ENCODE assay signal across 12 cellular contexts in genomic region chr21:14869984-14870840, GRCh38.
DNase-seq lines count a peak whose midpoint lies in the region; ATAC-seq and TF ChIP-seq lines count a peak whose summit lies in the region.
"Had no signal": no experiment of that assay in that cellular context is flagged by ENCODE, and none has a peak within 500 bp of the region (broad histone marks: within the 10 kb centered on the region; RNA-seq: fewer than 3 reads in every experiment).

No MANE protein-coding gene starts in this region.

- H3K4me3 ChIP-seq in LNCaP clone FGC (ENCODE audit: low read depth, low read length) (peak overlapping the region; percentile 17), trophoblast cell (ENCODE audit: low read depth, low read length) (no peak overlapping the region)
- H3K4me3 ChIP-seq: A549, left lung had no signal

- H3K36me3 ChIP-seq in trophoblast cell (ENCODE audit: control insufficient read depth in 1 of 2, insufficient read depth in 2 of 2, low read length in 2 of 2) = no peaks in the 10 kb centered on the region
- H3K36me3 ChIP-seq: left lung had no signal

- H3K23ac ChIP-seq in trophoblast cell (ENCODE audit: low read length) = no peak overlapping the region

- no peak overlapping the region for H2BK12ac ChIP-seq in trophoblast cell (ENCODE audit: low read length)

- no peak overlapping the region for H3K4ac ChIP-seq in trophoblast cell (ENCODE audit: low read depth, low read length)

- WGBS in trophoblast cell (ENCODE audit: extremely low coverage, insufficient coverage, insufficient read length) = no CpG with 5 or more reads among the region's 5 CpGs

- TF ChIP-seq CTCF in LNCaP clone FGC (IDR thresholded peaks at IDR 0.05; ENCODE audit: control insufficient read depth, extremely low read depth, insufficient read depth) = no peak

- no peak overlapping the region for H3K14ac ChIP-seq in trophoblast cell (ENCODE audit: low read length)

- peak overlapping the region; percentile 64 for H3K27ac ChIP-seq in trophoblast cell (ENCODE audit: low read depth, low read length)
- H3K27ac ChIP-seq: left lung had no signal

- no peak overlapping the region for H2BK5ac ChIP-seq in trophoblast cell (ENCODE audit: low read depth, low read length, poor library complexity)

- H3K4me1 ChIP-seq in trophoblast cell (ENCODE audit: control insufficient read depth in 1 of 2, insufficient read depth in 2 of 2, low read length in 2 of 2) = peaks cover 7 to 15% of the 10 kb centered on the region in 2 experiments

- no peak overlapping the region for H3K4me2 ChIP-seq in trophoblast cell (ENCODE audit: low read length)
- H3K4me2 ChIP-seq: A549 had no signal

- H2BK120ac ChIP-seq in trophoblast cell (ENCODE audit: insufficient read depth, low read length, poor library complexity) = no peak overlapping the region

- H3K79me1 ChIP-seq in trophoblast cell (ENCODE audit: low read length) = peaks cover 11% of the 10 kb centered on the region

- H3K18ac ChIP-seq in trophoblast cell (ENCODE audit: low read length) = no peak overlapping the region

- no peak overlapping the region for H3K9ac ChIP-seq in trophoblast cell (ENCODE audit: low read length)

- peak; percentile 24 to 63 for DNase-seq in NOMO-1 (lab: John Stamatoyannopoulos, UW; ENCODE audit: unreplicated experiment in 2 of 2)
- DNase-seq in NOMO-1 treated with dmso at 0.1 percent for 144 hours (lab: John Stamatoyannopoulos, UW; ENCODE audit: unreplicated experiment) = no peak
- DNase-seq in LNCaP clone FGC (ENCODE audit: low read depth) = no peak
- peak in 1 of 2 donors; percentile 76 for DNase-seq in trophoblast cell
- no peak for DNase-seq in cortex of kidney (lab: John Stamatoyannopoulos, UW)
- DNase-seq in NAMALWA (ENCODE audit: low spot score) = no peak
- DNase-seq in T1000 (lab: John Stamatoyannopoulos, UW) = no peak
- DNase-seq: left lung, NCI-H1436 treated with DMSO at 0.1 percent for 48 hours, posterior cingulate gyrus had no signal

- H4K8ac ChIP-seq in trophoblast cell (ENCODE audit: low read depth, low read length) = no peak overlapping the region

- ATAC-seq in HG02678 (IDR thresholded peaks at IDR 0.05; ENCODE audit: unreplicated experiment) = peak; percentile 57
- ATAC-seq: A549, left lung had no signal

- H2AFZ ChIP-seq in trophoblast cell (ENCODE audit: insufficient read depth, low read length, poor library complexity) = no peak overlapping the region

- no peak overlapping the region for H4K12ac ChIP-seq in trophoblast cell (ENCODE audit: low read depth, low read length)

- H4K91ac ChIP-seq in trophoblast cell (ENCODE audit: low read depth, low read length) = no peak overlapping the region

- no peaks in the 10 kb centered on the region for H3K27me3 ChIP-seq in trophoblast cell (ENCODE audit: insufficient read depth, low read length)
- H3K27me3 ChIP-seq: left lung had no signal

- peaks cover 1% of the 10 kb centered on the region for H3K9me3 ChIP-seq in trophoblast cell (ENCODE audit: insufficient read depth, low read depth, low read length)
- H3K9me3 ChIP-seq: A549, left lung had no signal

- no peak overlapping the region for H2AK5ac ChIP-seq in trophoblast cell (ENCODE audit: low read length)

- no peaks in the 10 kb centered on the region for H3K79me2 ChIP-seq in trophoblast cell (ENCODE audit: control insufficient read depth, insufficient read depth, low read length, poor library complexity)

Comparison
In these comparisons a context has a peak if more than half of its experiments do, and no peak if none do; other contexts are left out.
1. DNase-seq: peak in NOMO-1 (2 of 2); none in NOMO-1 treated with dmso at 0.1 percent for 144 hours (single experiment), LNCaP clone FGC (single experiment), cortex of kidney (single experiment), NAMALWA (single experiment) and T1000 (single experiment).